Comparison of ENCODE assay signal across 1 cellular context in genomic region chrX:38304010-38304409, GRCh38.
TF ChIP-seq lines count a peak whose summit lies in the region.

No MANE protein-coding gene starts in this region.

TF ChIP-seq in K562, 482 proteins besides CTCF, POLR2A, EP300 and RAD21 (continued from another document):
- TF ChIP-seq CEBPZ (IDR thresholded peaks at IDR 0.05; ENCODE audit: borderline replicate concordance, low read depth, low read length) = no peak
- TF ChIP-seq, protein P1, sequence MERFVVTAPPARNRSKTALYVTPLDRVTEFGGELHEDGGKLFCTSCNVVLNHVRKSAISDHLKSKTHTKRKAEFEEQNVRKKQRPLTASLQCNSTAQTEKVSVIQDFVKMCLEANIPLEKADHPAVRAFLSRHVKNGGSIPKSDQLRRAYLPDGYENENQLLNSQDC (CRISPR knock-in tag; IDR thresholded peaks at IDR 0.05) = no peak
